Comparison of ENCODE assay signal across 20 cellular contexts in genomic region chr16:78428193-78428592, GRCh38.
A peak's percentile ranks its signal among the peaks of the same experiment; 100 is the strongest.
DNase-seq lines count a peak whose midpoint lies in the region; ATAC-seq and TF ChIP-seq lines count a peak whose summit lies in the region.
"Had no signal": no experiment of that assay in that cellular context is flagged by ENCODE, and none has a peak within 500 bp of the region (broad histone marks: within the 10 kb centered on the region; RNA-seq: fewer than 3 reads in every experiment).

No MANE protein-coding gene starts in this region.

- BruUV-seq in Calu3 (replicated peaks; lab: Mats Ljungman, UMichigan) (no TSS peak), MCF 10A (replicated peaks; lab: Mats Ljungman, UMichigan) (no TSS peak)

- in situ Hi-C loops in G401 (cut with HindIII; ENCODE audit: low sequenced_read_pairs) = no loop called here

- DNase-seq in CMK (ENCODE audit: low read depth) = peak; percentile 77
- peak; percentile 37 for DNase-seq in NB4 (ENCODE audit: low read depth)
- no peak for DNase-seq in left lobe of liver (ENCODE audit: low spot score)
- DNase-seq in Calu3 = no peak
- no peak for DNase-seq in MCF 10A (ENCODE audit: unreplicated experiment)
- DNase-seq in G401 (ENCODE audit: low spot score) = no peak
- DNase-seq: AML-193, DND-41, GM23248, MV-4-11, NCI-H1417, NCI-H1930, NCI-H345, NCI-H524 treated with DMSO at 0.1 percent for 48 hours, Peyer's patch had no signal

- POLR2A ChIA-PET in MCF 10A (lab: Yijun Ruan, JAX) = no interaction called here

- peak overlapping the region; percentile 26 for H3K27ac ChIP-seq in VCaP
- H3K27ac ChIP-seq: 22Rv1, C4-2B, GM23248, Peyer's patch had no signal

- H3K9me3 Mint-ChIP-seq in Calu3 (ENCODE audit: low read depth, unreplicated experiment) (peaks cover 4% of the 10 kb centered on the region), MCF 10A (ENCODE audit: unreplicated experiment) (no peaks in the 10 kb centered on the region)

- H3K36me3 Mint-ChIP-seq in Calu3 (ENCODE audit: insufficient read depth, unreplicated experiment) = no peaks in the 10 kb centered on the region
- peaks cover 13% of the 10 kb centered on the region for H3K36me3 Mint-ChIP-seq in MCF 10A (ENCODE audit: insufficient read depth, unreplicated experiment)

- H3K4me3 ChIP-seq in NB4 (ENCODE audit: low read depth, low read length) = no peak overlapping the region
- H3K4me3 ChIP-seq: GM23248, HAP-1, Peyer's patch had no signal

- no peaks in the 10 kb centered on the region for H3K27me3 Mint-ChIP-seq in Calu3 (ENCODE audit: unreplicated experiment)
- H3K27me3 Mint-ChIP-seq in MCF 10A (ENCODE audit: insufficient read depth, unreplicated experiment) = no peaks in the 10 kb centered on the region

- TF ChIP-seq CTCF in NB4 (IDR thresholded peaks at IDR 0.05; ENCODE audit: low read depth, low read length) (no peak), VCaP (conservative IDR thresholded peaks at IDR 0.05) (no peak), Calu3 (IDR thresholded peaks at IDR 0.05; ENCODE audit: unreplicated experiment) (no peak), MCF 10A (IDR thresholded peaks at IDR 0.05; ENCODE audit: unreplicated experiment) (no peak)

- CTCF ChIA-PET in Calu3 (lab: Charles Lee) = no interaction called here
- CTCF ChIA-PET in MCF 10A (lab: Yijun Ruan, JAX) = interaction anchor here (0.6 to 0.9 kb wide), 3 partner anchors 8 to 364 kb away, joined by 3 to 6 read pairs (median 4); no protein-coding TSS in a partner anchor

- H3K4me1 Mint-ChIP-seq in Calu3 (ENCODE audit: low read depth, unreplicated experiment) (no peaks in the 10 kb centered on the region), MCF 10A (ENCODE audit: insufficient read depth, unreplicated experiment) (no peaks in the 10 kb centered on the region)

- H3K4me3 Mint-ChIP-seq in Calu3 (ENCODE audit: low read depth, unreplicated experiment) (no peak overlapping the region), MCF 10A (ENCODE audit: unreplicated experiment) (no peak overlapping the region)

- intact Hi-C loops in Calu3 (cut with micrococcal nuclease; ENCODE audit: unreplicated experiment) (no loop called here), MCF 10A (cut with micrococcal nuclease) (no loop called here)

- H3K27ac Mint-ChIP-seq in Calu3 (ENCODE audit: unreplicated experiment) (no peak overlapping the region), MCF 10A (ENCODE audit: low read depth, unreplicated experiment) (no peak overlapping the region)

- no peak for TF ChIP-seq POLR2A in NB4 (IDR thresholded peaks at IDR 0.05; ENCODE audit: extremely low read depth, insufficient read length)

- ATAC-seq in left lobe of liver = peak; percentile 18
- no peak for ATAC-seq in HG03442 (IDR thresholded peaks at IDR 0.05; ENCODE audit: unreplicated experiment)

Comparison
In these comparisons a context has a peak if more than half of its experiments do, and no peak if none do; other contexts are left out.
1. DNase-seq: peak in CMK (single experiment) and NB4 (single experiment); none in left lobe of liver (single experiment), Calu3 (single experiment), MCF 10A (single experiment) and G401 (single experiment).